2 cellular contexts compared by ENCODE assay signal in the genomic region with DNA sequence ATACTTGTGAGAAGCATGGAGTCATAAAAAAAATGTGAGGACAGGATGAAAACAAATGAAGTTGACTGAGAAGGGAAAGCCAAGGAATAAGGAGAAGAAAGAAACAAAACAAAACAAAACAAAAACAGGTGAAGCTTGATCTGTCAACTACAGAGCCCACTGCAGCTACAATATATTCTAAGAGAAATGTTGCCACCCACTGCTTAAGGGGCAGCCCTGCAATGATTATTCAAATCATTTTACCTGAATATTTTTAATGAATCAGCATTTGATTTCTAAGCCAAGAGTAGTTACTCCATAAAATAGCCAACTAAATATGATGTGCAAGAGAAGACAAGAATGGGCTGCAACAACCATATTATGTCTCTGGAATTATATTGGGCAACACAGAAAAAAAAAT.
TF ChIP-seq lines count a peak whose summit lies in the region.

No MANE protein-coding gene starts in this region.

TF ChIP-seq in A549, 52 proteins besides CTCF, POLR2A, EP300 and RAD21:
- peak; percentile 32 for TF ChIP-seq MAFK (IDR thresholded peaks at IDR 0.05; ENCODE audit: partially characterized antibody)
- no peak for TF ChIP-seq FOSB (CRISPR knock-in tag; IDR thresholded peaks at IDR 0.05)

TF ChIP-seq in SK-N-SH, 30 proteins besides CTCF, POLR2A, EP300 and RAD21:
- TF ChIP-seq CHD2 (IDR thresholded peaks at IDR 0.05; ENCODE audit: low read length, partially characterized antibody) (no peak), SMC3 (IDR thresholded peaks at IDR 0.05; ENCODE audit: low read depth, low read length) (peak; percentile 30; the same call in 1 of the 2 replicates)
